Comparison of ENCODE assay signal across 9 cellular contexts in the genomic region with DNA sequence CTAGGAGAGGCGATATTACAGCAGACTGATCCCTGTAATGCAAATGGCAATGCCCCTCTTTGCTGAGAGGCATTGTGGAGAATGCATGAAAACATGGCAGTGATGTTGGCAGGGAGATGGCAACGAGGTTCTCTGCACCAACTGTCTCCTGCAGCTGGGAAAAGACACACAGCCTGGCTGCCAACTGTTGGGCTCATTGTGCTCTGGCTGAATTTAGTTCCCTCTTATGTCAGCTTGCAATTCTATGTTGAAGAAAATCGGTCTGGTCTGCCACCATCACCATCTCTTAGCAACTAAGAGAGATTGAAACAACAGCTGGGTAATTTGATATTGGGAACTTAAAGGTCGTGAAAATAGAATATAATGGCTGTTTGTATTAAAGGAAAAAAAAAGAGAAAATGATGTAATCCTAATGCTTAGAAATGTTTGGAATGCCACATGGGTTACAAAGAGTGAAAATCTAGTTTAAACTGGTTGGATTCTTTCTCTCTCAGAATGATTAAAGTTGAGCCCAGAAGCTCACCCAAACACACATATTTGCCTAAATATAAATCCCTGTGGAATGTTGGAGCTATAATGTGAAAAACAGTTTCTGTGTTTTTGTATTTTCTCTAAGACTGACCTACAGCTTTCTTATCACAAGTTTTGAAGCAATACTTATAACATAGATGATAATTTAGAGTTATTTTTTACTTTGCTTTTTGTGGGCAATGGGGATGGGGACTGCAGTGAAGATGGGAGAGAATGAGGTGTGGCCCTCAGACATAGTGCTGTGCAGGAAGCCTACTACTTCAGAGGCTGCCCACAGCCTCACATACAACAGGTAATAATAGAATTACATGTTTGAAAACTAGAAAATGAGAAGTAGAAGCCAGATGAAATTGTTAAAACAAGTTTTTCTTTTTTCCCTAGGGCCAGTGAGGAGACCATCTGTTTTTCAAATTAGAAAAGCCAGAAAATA.
DNase-seq lines count a peak whose midpoint lies in the region; ATAC-seq and TF ChIP-seq lines count a peak whose summit lies in the region.
"Had no signal": no experiment of that assay in that cellular context is flagged by ENCODE, and none has a peak within 500 bp of the region (broad histone marks: within the 10 kb centered on the region; RNA-seq: fewer than 3 reads in every experiment).

No MANE protein-coding gene starts in this region.

- H3K4me1 ChIP-seq in SK-N-SH (ENCODE audit: control insufficient read depth in 1 of 2, insufficient read depth in 2 of 2, low read depth in 1 of 2, low read length in 1 of 2), result peaks cover 14 to 51% of the 10 kb centered on the region in 2 experiments
- peaks cover 0 to 95% (median 68%) of the 10 kb centered on the region in 4 donors for H3K4me1 ChIP-seq in sigmoid colon
- H3K4me1 ChIP-seq in spleen, result peaks cover 0 to 6% (median 0%) of the 10 kb centered on the region in 6 donors

- H2AFZ ChIP-seq in SK-N-SH (ENCODE audit: low read depth), result 0 out of 2 replicates have a peak overlapping the region, but pooled peaks have one; percentile 53

- no peaks in the 10 kb centered on the region; the same call in 1 of the 2 replicates for H3K79me2 ChIP-seq in SK-N-SH (ENCODE audit: insufficient read depth)

- TF ChIP-seq CTCF in SK-N-SH (IDR thresholded peaks at IDR 0.05), result no peak
- TF ChIP-seq CTCF in sigmoid colon (IDR thresholded peaks at IDR 0.05), result no peak
- TF ChIP-seq CTCF in spleen (IDR thresholded peaks at IDR 0.05 in 8 of 11, conservative IDR thresholded peaks at IDR 0.05 in 3 of 11), result no peak

- peak overlapping the region in 1 of 2 experiments; percentile 36; a peak in 1 of 4 replicates for H3K4me3 ChIP-seq in SK-N-SH (ENCODE audit: low read depth in 2 of 2, low read length in 1 of 2)
- H3K4me3 ChIP-seq in sigmoid colon, result no peak overlapping the region
- H3K4me3 ChIP-seq in spleen, result no peak overlapping the region

- ATAC-seq in stimulated activated effector memory CD8-positive, alpha-beta T cell treated with anti-CD3 and anti-CD28 coated beads, Interleukin-12 subunit alpha, Interleukin-12 subunit beta, amount 100 ng/mL, for 72 hours, result no peak

- H3K4me2 ChIP-seq in SK-N-SH, result peak overlapping the region; percentile 60

- no peaks in the 10 kb centered on the region for H3K9me2 ChIP-seq in SK-N-SH

- H3K27me3 ChIP-seq in SK-N-SH (ENCODE audit: insufficient read depth), result no peaks in the 10 kb centered on the region
- H3K27me3 ChIP-seq in sigmoid colon, result no peaks in the 10 kb centered on the region
- H3K27me3 ChIP-seq in spleen (replicated peaks in 1 of 7), result no peaks in the 10 kb centered on the region

- CTCF ChIA-PET in SK-N-SH (lab: Yijun Ruan, JAX), result interaction anchor here (0.6 to 6.9 kb wide), 3 partner anchors 86 to 400 kb away, joined by 3 to 64 read pairs (median 4); no protein-coding TSS in a partner anchor

- H3K9me3 ChIP-seq in SK-N-SH (no peaks in the 10 kb centered on the region), sigmoid colon (no peaks in the 10 kb centered on the region), spleen (no peaks in the 10 kb centered on the region)

- WGBS in SK-N-SH (ENCODE audit: low lambda C conversion rate), result 47% methylated on average over 4 of the region's 4 CpGs
- 49 to 55% methylated on average over 4 of the region's 4 CpGs for WGBS in sigmoid colon, 2 donors
- WGBS in spleen, 5 donors, result 58 to 72% (median 62%) methylated on average over 4 of the region's 4 CpGs

- H3K4me1 Mint-ChIP-seq in stimulated activated effector memory CD8-positive, alpha-beta T cell treated with anti-CD3 and anti-CD28 coated beads, Interleukin-12 subunit alpha, Interleukin-12 subunit beta, amount 100 ng/mL, for 72 hours, result no peaks in the 10 kb centered on the region

- TF ChIP-seq POLR2A in sigmoid colon (IDR thresholded peaks at IDR 0.05), result no peak
- TF ChIP-seq POLR2A in spleen (IDR thresholded peaks at IDR 0.05), result no peak

- no peaks in the 10 kb centered on the region for H3K36me3 ChIP-seq in SK-N-SH (replicated peaks in 1 of 2; ENCODE audit: control insufficient read depth in 1 of 2, insufficient read depth in 2 of 2, low read length in 1 of 2)
- no peaks in the 10 kb centered on the region for H3K36me3 ChIP-seq in sigmoid colon
- no peaks in the 10 kb centered on the region for H3K36me3 ChIP-seq in spleen

- H3K36me3 Mint-ChIP-seq in stimulated activated effector memory CD8-positive, alpha-beta T cell treated with anti-CD3 and anti-CD28 coated beads, Interleukin-12 subunit alpha, Interleukin-12 subunit beta, amount 100 ng/mL, for 72 hours, result no peaks in the 10 kb centered on the region

- intact Hi-C loops in sigmoid colon (cut with DNase I) (loop anchor here (5.0 to 10.0 kb wide), 4 partner anchors 40 to 968 kb away; a partner anchor contains a TSS), spleen (cut with DNase I; ENCODE audit: low total_unique reads) (no loop called here)

- peak in 1 of 2 experiments; percentile 80; a peak in 1 of 4 replicates for TF ChIP-seq EP300 in SK-N-SH (IDR thresholded peaks at IDR 0.05; ENCODE audit: borderline replicate concordance in 1 of 2, low read depth in 1 of 2, low read length in 1 of 2)
- no peak for TF ChIP-seq EP300 in sigmoid colon (IDR thresholded peaks at IDR 0.05)

- peaks cover 56% of the 10 kb centered on the region for H3F3A ChIP-seq in SK-N-SH (replicated peaks; ENCODE audit: insufficient read depth)

- POLR2A ChIA-PET in SK-N-SH (lab: Yijun Ruan, JAX), result no interaction called here

- no peak overlapping the region for H3K27ac Mint-ChIP-seq in stimulated activated effector memory CD8-positive, alpha-beta T cell treated with anti-CD3 and anti-CD28 coated beads, Interleukin-12 subunit alpha, Interleukin-12 subunit beta, amount 100 ng/mL, for 72 hours

- H3K9me3 Mint-ChIP-seq in stimulated activated effector memory CD8-positive, alpha-beta T cell treated with anti-CD3 and anti-CD28 coated beads, Interleukin-12 subunit alpha, Interleukin-12 subunit beta, amount 100 ng/mL, for 72 hours, result no peaks in the 10 kb centered on the region

- H4K20me1 ChIP-seq in SK-N-SH (ENCODE audit: insufficient read depth), result no peaks in the 10 kb centered on the region

- DNase-seq in HCEC 1CT (peak; percentile 65), SK-N-SH (no peak), glomerular visceral epithelial cell (ENCODE audit: extremely low spot score) (peak; percentile 68), sigmoid colon (no peak), spleen (no peak), HuH-7.5 (ENCODE audit: low spot score) (no peak)
- DNase-seq in stimulated activated effector memory CD8-positive, alpha-beta T cell treated with anti-CD3 and anti-CD28 coated beads, Interleukin-12 subunit alpha, Interleukin-12 subunit beta, amount 100 ng/mL, for 72 hours (ENCODE audit: low spot score in 2 of 2), result no peak
- no peak for DNase-seq in stimulated activated naive CD4-positive, alpha-beta T cell treated with Interleukin-2 at 50 U/mL for 16 hours (lab: John Stamatoyannopoulos, UW)
- DNase-seq: SHP77 treated with DMSO at 0.1 percent for 48 hours had no signal

- TF ChIP-seq RAD21 in SK-N-SH (IDR thresholded peaks at IDR 0.05; ENCODE audit: low read length), result no peak

- no peak overlapping the region for H3K4me3 Mint-ChIP-seq in stimulated activated effector memory CD8-positive, alpha-beta T cell treated with anti-CD3 and anti-CD28 coated beads, Interleukin-12 subunit alpha, Interleukin-12 subunit beta, amount 100 ng/mL, for 72 hours

- peak overlapping the region; percentile 85 for H3K9ac ChIP-seq in SK-N-SH

- H3K27ac ChIP-seq in SK-N-SH (ENCODE audit: low read depth in 2 of 2, low read length in 1 of 2) (peak overlapping the region; percentile 90 to 98), sigmoid colon (peak overlapping the region; percentile 58 to 82 (median 76)), spleen (no peak overlapping the region)

TF ChIP-seq in SK-N-SH, 30 proteins besides CTCF, POLR2A, EP300 and RAD21:
- TF ChIP-seq TAF1 (IDR thresholded peaks at IDR 0.05; ENCODE audit: borderline replicate concordance, low read depth, low read length) (no peak), TCF12 (IDR thresholded peaks at IDR 0.05) (peak; percentile 86), FOXM1 (IDR thresholded peaks at IDR 0.05; ENCODE audit: low read depth) (0 out of 2 replicates have a peak, but pooled peaks have one; percentile 20), JUND (IDR thresholded peaks at IDR 0.05) (peak; percentile 62; the same call in 1 of the 2 replicates), SIN3A (IDR thresholded peaks at IDR 0.05; ENCODE audit: borderline replicate concordance, low read depth, low read length) (no peak), RXRA (IDR thresholded peaks at IDR 0.05; ENCODE audit: borderline replicate concordance, low read depth) (peak; percentile 47), TEAD4 (IDR thresholded peaks at IDR 0.05; ENCODE audit: borderline replicate concordance, insufficient read depth) (peak; percentile 84; the same call in 1 of the 2 replicates), MEF2A (IDR thresholded peaks at IDR 0.05; ENCODE audit: borderline replicate concordance, low read depth) (peak; percentile 79; the same call in 1 of the 2 replicates), GABPA (IDR thresholded peaks at IDR 0.05; ENCODE audit: low read depth) (no peak), POLR2AphosphoS5 (IDR thresholded peaks at IDR 0.05; ENCODE audit: low read depth, low read length) (peak; percentile 59), FOSL2 (IDR thresholded peaks at IDR 0.05; ENCODE audit: borderline replicate concordance, low read depth) (peak; percentile 18), YY1 (IDR thresholded peaks at IDR 0.05; ENCODE audit: low read depth) (0 out of 2 replicates have a peak, but pooled peaks have one; percentile 37)
- TF ChIP-seq, protein P1, sequence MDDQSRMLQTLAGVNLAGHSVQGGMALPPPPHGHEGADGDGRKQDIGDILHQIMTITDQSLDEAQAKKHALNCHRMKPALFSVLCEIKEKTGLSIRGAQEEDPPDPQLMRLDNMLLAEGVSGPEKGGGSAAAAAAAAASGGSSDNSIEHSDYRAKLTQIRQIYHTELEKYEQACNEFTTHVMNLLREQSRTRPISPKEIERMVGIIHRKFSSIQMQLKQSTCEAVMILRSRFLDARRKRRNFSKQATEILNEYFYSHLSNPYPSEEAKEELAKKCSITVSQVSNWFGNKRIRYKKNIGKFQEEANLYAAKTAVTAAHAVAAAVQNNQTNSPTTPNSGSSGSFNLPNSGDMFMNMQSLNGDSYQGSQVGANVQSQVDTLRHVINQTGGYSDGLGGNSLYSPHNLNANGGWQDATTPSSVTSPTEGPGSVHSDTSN (IDR thresholded peaks at IDR 0.05), result peak; percentile 70
- TF ChIP-seq, protein P2, sequence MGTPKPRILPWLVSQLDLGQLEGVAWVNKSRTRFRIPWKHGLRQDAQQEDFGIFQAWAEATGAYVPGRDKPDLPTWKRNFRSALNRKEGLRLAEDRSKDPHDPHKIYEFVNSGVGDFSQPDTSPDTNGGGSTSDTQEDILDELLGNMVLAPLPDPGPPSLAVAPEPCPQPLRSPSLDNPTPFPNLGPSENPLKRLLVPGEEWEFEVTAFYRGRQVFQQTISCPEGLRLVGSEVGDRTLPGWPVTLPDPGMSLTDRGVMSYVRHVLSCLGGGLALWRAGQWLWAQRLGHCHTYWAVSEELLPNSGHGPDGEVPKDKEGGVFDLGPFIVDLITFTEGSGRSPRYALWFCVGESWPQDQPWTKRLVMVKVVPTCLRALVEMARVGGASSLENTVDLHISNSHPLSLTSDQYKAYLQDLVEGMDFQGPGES (IDR thresholded peaks at IDR 0.05; ENCODE audit: low read depth, low read length), result no peak

Comparison
In these comparisons a context has a peak if more than half of its experiments do, and no peak if none do; other contexts are left out.
1. DNase-seq: peak in HCEC 1CT (single experiment) and glomerular visceral epithelial cell (single experiment); none in SK-N-SH (single experiment), sigmoid colon (single experiment), spleen (single experiment), stimulated activated effector memory CD8-positive, alpha-beta T cell treated with anti-CD3 and anti-CD28 coated beads, Interleukin-12 subunit alpha, Interleukin-12 subunit beta, amount 100 ng/mL, for 72 hours (0 of 2), stimulated activated naive CD4-positive, alpha-beta T cell treated with Interleukin-2 at 50 U/mL for 16 hours (single experiment) and HuH-7.5 (single experiment).
2. H3K27ac ChIP-seq: peak in SK-N-SH (2 of 2) and sigmoid colon (4 of 4); none in spleen (0 of 8).